ENCODE assay signal across 21 cellular contexts in genomic region chr3:119950666-119951325, GRCh38.
DNase-seq lines count a peak whose midpoint lies in the region; ATAC-seq, FAIRE-seq and TF ChIP-seq lines count a peak whose summit lies in the region.
"Had no signal": no experiment of that assay in that cellular context is flagged by ENCODE, and none has a peak within 500 bp of the region (broad histone marks: within the 10 kb centered on the region; RNA-seq: fewer than 3 reads in every experiment).

No MANE protein-coding gene starts in this region.

- H3K36me3 ChIP-seq in H1 (ENCODE audit: control insufficient read depth in 2 of 4, insufficient read depth in 4 of 4, low read length in 3 of 4) (no peaks in the 10 kb centered on the region), trophoblast cell (ENCODE audit: control insufficient read depth in 1 of 2, insufficient read depth in 2 of 2, low read length in 2 of 2) (peaks cover 0 to 2% of the 10 kb centered on the region in 2 experiments), mammary epithelial cell (ENCODE audit: insufficient read depth, low read length) (peaks cover 5% of the 10 kb centered on the region)
- H3K36me3 ChIP-seq: BE2C, Peyer's patch had no signal

- intact Hi-C loops in mammary epithelial cell (cut with micrococcal nuclease) = no loop called here

- H3K9me3 ChIP-seq in H1 (ENCODE audit: insufficient read depth in 2 of 2, low read depth in 1 of 2, low read length in 1 of 2) = no peaks in the 10 kb centered on the region
- no peaks in the 10 kb centered on the region for H3K9me3 ChIP-seq in trophoblast cell (ENCODE audit: insufficient read depth, low read depth, low read length)
- H3K9me3 ChIP-seq in mammary epithelial cell (replicated peaks; ENCODE audit: insufficient read depth, low read length) = no peaks in the 10 kb centered on the region
- H3K9me3 ChIP-seq: A549, BE2C, Peyer's patch, SJSA1 had no signal

- H3K79me1 ChIP-seq in H1 (ENCODE audit: low read depth, low read length) (no peaks in the 10 kb centered on the region), trophoblast cell (ENCODE audit: low read length) (no peaks in the 10 kb centered on the region)

- no peak overlapping the region for H2AFZ ChIP-seq in H1 (ENCODE audit: low read length)
- no peak overlapping the region for H2AFZ ChIP-seq in trophoblast cell (ENCODE audit: insufficient read depth, low read length, poor library complexity)
- no peak overlapping the region for H2AFZ ChIP-seq in mammary epithelial cell (ENCODE audit: low read depth, low read length)

- POLR2A ChIA-PET in H1 (lab: Charles Lee; ENCODE audit: partially characterized antibody) = no interaction called here

- H2BK120ac ChIP-seq in H1 (replicated peaks; ENCODE audit: low read depth, low read length) (no peak overlapping the region), trophoblast cell (ENCODE audit: insufficient read depth, low read length, poor library complexity) (no peak overlapping the region)

- H4K20me1 ChIP-seq in H1 (replicated peaks in 1 of 2; ENCODE audit: control insufficient read depth in 1 of 2, insufficient read depth in 2 of 2, low read length in 2 of 2) (peaks cover 0 to 1% of the 10 kb centered on the region in 2 experiments), mammary epithelial cell (ENCODE audit: insufficient read depth, low read length) (peaks cover 24% of the 10 kb centered on the region)

- no peak overlapping the region for H4K5ac ChIP-seq in H1 (ENCODE audit: insufficient read length, low read depth, low read length)

- TF ChIP-seq POLR2A in GM12891 (IDR thresholded peaks at IDR 0.05; ENCODE audit: low read depth, low read length) = no peak
- TF ChIP-seq POLR2A in H1 (IDR thresholded peaks at IDR 0.05; ENCODE audit: control extremely low read depth in 1 of 2, low read depth in 2 of 2, low read length in 2 of 2) = no peak

- H4K8ac ChIP-seq in H1 (ENCODE audit: extremely low read depth, insufficient read depth, low read length) (no peak overlapping the region), trophoblast cell (ENCODE audit: low read depth, low read length) (no peak overlapping the region)

- no peak for ATAC-seq in GM19463 (IDR thresholded peaks at IDR 0.05; ENCODE audit: unreplicated experiment)
- ATAC-seq in HG02571 (IDR thresholded peaks at IDR 0.05; ENCODE audit: unreplicated experiment) = no peak
- ATAC-seq: A549, GM12878 had no signal

- no peak overlapping the region for H3K4me2 ChIP-seq in H1 (ENCODE audit: insufficient read depth in 1 of 2, low read depth in 2 of 2, low read length in 2 of 2)
- no peak overlapping the region for H3K4me2 ChIP-seq in trophoblast cell (ENCODE audit: low read length)
- H3K4me2 ChIP-seq in mammary epithelial cell (ENCODE audit: insufficient read depth, low read depth, low read length) = no peak overlapping the region
- H3K4me2 ChIP-seq: A549 had no signal

- dilution Hi-C loops in mammary epithelial cell (cut with HindIII; ENCODE audit: low sequenced_read_pairs) = no loop called here

- H2BK12ac ChIP-seq in H1 (ENCODE audit: low read depth, low read length) (no peak overlapping the region), trophoblast cell (ENCODE audit: low read length) (no peak overlapping the region)

- H3K4me3 ChIP-seq in H1 (ENCODE audit: extremely low read depth in 1 of 4, insufficient read depth in 2 of 4, low read depth in 3 of 4, low read length in 4 of 4) (no peak overlapping the region), trophoblast cell (ENCODE audit: low read depth, low read length) (no peak overlapping the region), mammary epithelial cell (replicated peaks in 1 of 3; ENCODE audit: insufficient read depth in 1 of 3, low read depth in 2 of 3, low read length in 3 of 3) (no peak overlapping the region)
- H3K4me3 ChIP-seq: A549, GM12878, Peyer's patch, SJSA1 had no signal

- peak; percentile 7 for DNase-seq in Ammon's horn (ENCODE audit: low spot score)
- DNase-seq in GM12891 (ENCODE audit: insufficient read length, low spot score) = no peak
- DNase-seq in H1 (ENCODE audit: low read depth in 1 of 2, low spot score in 2 of 2) = no peak
- DNase-seq in trophoblast cell = no peak
- DNase-seq in mammary epithelial cell = no peak
- DNase-seq: BE2C, DMS79, GOT3, Karpas-422, MV-4-11, NCI-H1694, NCI-H2081, NCI-H2171 treated with DMSO at 0.1 percent for 48 hours, NCI-H524 treated with DMSO at 0.1 percent for 48 hours, NCI-H82, Peyer's patch had no signal

- BruUV-seq in mammary epithelial cell (replicated peaks; lab: Mats Ljungman, UMichigan) = no TSS peak

- no peak overlapping the region for H3K56ac ChIP-seq in H1 (replicated peaks; ENCODE audit: insufficient read length, low read depth, low read length)

- H4K91ac ChIP-seq in H1 (replicated peaks; ENCODE audit: insufficient read length, low read length) (no peak overlapping the region), trophoblast cell (ENCODE audit: low read depth, low read length) (no peak overlapping the region)

- no peaks in the 10 kb centered on the region for H3K23me2 ChIP-seq in H1 (ENCODE audit: low read depth, low read length)

- no peak overlapping the region for H4K12ac ChIP-seq in trophoblast cell (ENCODE audit: low read depth, low read length)

- TF ChIP-seq CTCF in H1 (IDR thresholded peaks at IDR 0.05; ENCODE audit: control extremely low read depth in 1 of 3, insufficient read depth in 1 of 3, low read depth in 1 of 3, low read length in 3 of 3) = no peak
- no peak for TF ChIP-seq CTCF in mammary epithelial cell (conservative IDR thresholded peaks at IDR 0.05 in 1 of 2, IDR thresholded peaks at IDR 0.05 in 1 of 2; ENCODE audit: extremely low read depth in 1 of 2, insufficient read depth in 1 of 2, low read depth in 1 of 2, low read length in 2 of 2)

- H3K79me2 ChIP-seq in H1 (ENCODE audit: control insufficient read depth in 1 of 2, insufficient read depth in 2 of 2, low read length in 2 of 2) (peaks cover 0 to 12% of the 10 kb centered on the region in 2 experiments; a peak in 2 of 4 replicates), trophoblast cell (ENCODE audit: control insufficient read depth, insufficient read depth, low read length, poor library complexity) (no peaks in the 10 kb centered on the region), mammary epithelial cell (ENCODE audit: insufficient read depth, low read length) (peaks cover 88% of the 10 kb centered on the region)

- H2BK20ac ChIP-seq in H1 (ENCODE audit: low read length) = no peak overlapping the region

- H3K14ac ChIP-seq in H1 (ENCODE audit: insufficient read length) = no peak overlapping the region
- no peak overlapping the region for H3K14ac ChIP-seq in trophoblast cell (ENCODE audit: low read length)

- FAIRE-seq in GM12891 (lab: Jason Lieb, UNC) (peak; percentile 43), H1 (lab: Jason Lieb, UNC) (peak; percentile 7)
- FAIRE-seq: GM12878 had no signal

- H3K23ac ChIP-seq in H1 (ENCODE audit: insufficient read length) = no peak overlapping the region
- no peak overlapping the region for H3K23ac ChIP-seq in trophoblast cell (ENCODE audit: low read length)

- no peak for TF ChIP-seq RAD21 in H1 (IDR thresholded peaks at IDR 0.05 in 1 of 2, conservative IDR thresholded peaks at IDR 0.05 in 1 of 2; ENCODE audit: low read depth in 2 of 2, low read length in 2 of 2)

- in situ Hi-C loops in mammary epithelial cell (cut with MboI; ENCODE audit: low sequenced_read_pairs in 2 of 2) = no loop called here

- H2AK5ac ChIP-seq in H1 (ENCODE audit: low read depth, low read length) (no peak overlapping the region), trophoblast cell (ENCODE audit: low read length) (no peak overlapping the region)

- 80% methylated on average over 3 of the region's 3 CpGs; no CpG with 5 or more reads in 1 of the 2 experiments for WGBS in H1 (ENCODE audit: extremely low coverage in 1 of 2, insufficient coverage in 1 of 2, insufficient read length in 1 of 2, insufficient replicate concordance in 2 of 2, low coverage in 1 of 2, low lambda C conversion rate in 2 of 2, missing lambda C conversion rate in 1 of 2), 2 experiments
- no CpG with 5 or more reads among the region's 3 CpGs for WGBS in trophoblast cell (ENCODE audit: extremely low coverage, insufficient coverage, insufficient read length)
- 100% methylated on average over 2 of the region's 3 CpGs for WGBS in mammary epithelial cell (ENCODE audit: low coverage, missing lambda C conversion rate)

- H2BK15ac ChIP-seq in H1 (ENCODE audit: low read length) = no peak overlapping the region

- H2BK5ac ChIP-seq in H1 (ENCODE audit: low read depth, low read length) (no peak overlapping the region), trophoblast cell (ENCODE audit: low read depth, low read length, poor library complexity) (no peak overlapping the region)

- H3K4ac ChIP-seq in H1 (replicated peaks; ENCODE audit: insufficient read length, low read depth, low read length) (no peak overlapping the region), trophoblast cell (ENCODE audit: low read depth, low read length) (peak overlapping the region; percentile 30)

- H3K18ac ChIP-seq in H1 (ENCODE audit: extremely low read depth, low read length) (no peak overlapping the region), trophoblast cell (ENCODE audit: low read length) (no peak overlapping the region)

- H3K9ac ChIP-seq in H1 (replicated peaks in 1 of 4; ENCODE audit: extremely low read depth in 1 of 4, low read depth in 3 of 4, low read length in 3 of 4) (no peak overlapping the region), trophoblast cell (ENCODE audit: low read length) (no peak overlapping the region), mammary epithelial cell (ENCODE audit: insufficient read depth, low read length) (no peak overlapping the region)

- H3K27ac ChIP-seq in H1 (ENCODE audit: low read depth, low read length) = no peak overlapping the region
- H3K27ac ChIP-seq in trophoblast cell (ENCODE audit: low read depth, low read length) = no peak overlapping the region
- no peak overlapping the region for H3K27ac ChIP-seq in mammary epithelial cell (ENCODE audit: insufficient read depth, low read depth, low read length)
- H3K27ac ChIP-seq: A549, Peyer's patch, SJSA1 had no signal

- no peaks in the 10 kb centered on the region for H3K27me3 ChIP-seq in H1 (replicated peaks in 1 of 4; ENCODE audit: control insufficient read depth in 3 of 4, extremely low read depth in 1 of 4, insufficient read depth in 3 of 4, low read length in 3 of 4)
- no peaks in the 10 kb centered on the region for H3K27me3 ChIP-seq in trophoblast cell (ENCODE audit: insufficient read depth, low read length)
- no peaks in the 10 kb centered on the region for H3K27me3 ChIP-seq in mammary epithelial cell (ENCODE audit: insufficient read depth, low read length)
- H3K27me3 ChIP-seq: BE2C, Peyer's patch, SJSA1 had no signal

- no peak for TF ChIP-seq EP300 in H1 (IDR thresholded peaks at IDR 0.05; ENCODE audit: borderline replicate concordance in 1 of 2, low read depth in 2 of 2, low read length in 2 of 2)

- H3K4me1 ChIP-seq in H1 (replicated peaks in 1 of 4; ENCODE audit: control insufficient read depth in 3 of 4, insufficient read depth in 4 of 4, low read length in 3 of 4) = peaks cover 0 to 8% (median 2%) of the 10 kb centered on the region in 4 experiments; a peak in 2 of 7 replicates
- H3K4me1 ChIP-seq in trophoblast cell (ENCODE audit: control insufficient read depth in 1 of 2, insufficient read depth in 2 of 2, low read length in 2 of 2) = no peaks in the 10 kb centered on the region
- H3K4me1 ChIP-seq in mammary epithelial cell (ENCODE audit: insufficient read depth, low read length) = no peaks in the 10 kb centered on the region
- H3K4me1 ChIP-seq: A549, Peyer's patch, SJSA1 had no signal

- CTCF ChIA-PET in H1 (lab: Charles Lee; ENCODE audit: partially characterized antibody) = no interaction called here
- CTCF ChIA-PET in mammary epithelial cell (lab: Charles Lee; ENCODE audit: low non-redundant PET) = no interaction called here
